ENCODE assay signal across 20 cellular contexts in the genomic region with DNA sequence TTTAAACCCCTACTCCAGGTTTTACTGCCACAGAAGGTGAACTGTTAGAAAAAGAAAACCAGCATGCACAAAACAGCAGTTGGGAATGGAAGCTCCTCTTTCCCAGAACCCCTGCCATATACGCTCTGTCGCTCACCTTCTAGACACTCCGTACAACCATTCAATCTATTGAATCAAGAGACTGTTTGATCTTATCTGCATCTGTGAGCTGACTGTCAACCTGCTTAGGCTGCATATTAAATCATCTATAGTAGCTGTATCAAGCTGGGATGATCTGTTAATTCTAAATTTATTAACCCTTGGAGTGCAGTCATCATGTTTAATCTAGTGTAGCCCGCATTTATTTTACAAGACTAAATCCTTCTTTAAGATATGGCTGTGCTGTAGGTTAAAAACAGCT. TPM values are rescaled to one million over a fixed set of nuclear protein-coding genes. Genes with fewer than 3 reads are reported as not detected.
DNase-seq lines count a peak whose midpoint lies in the region; ATAC-seq, FAIRE-seq and TF ChIP-seq lines count a peak whose summit lies in the region.
"Had no signal": no experiment of that assay in that cellular context is flagged by ENCODE, and none has a peak within 500 bp of the region (broad histone marks: within the 10 kb centered on the region; RNA-seq: fewer than 3 reads in every experiment).

No MANE protein-coding gene starts in this region.

- H3K79me2 ChIP-seq in GM23338 (replicated peaks; ENCODE audit: insufficient read depth) = no peaks in the 10 kb centered on the region

- H3K27ac Mint-ChIP-seq in GM23338 (no peak overlapping the region), mesothelial cell of epicardium (peak overlapping the region; percentile 26)

- H3K27me3 Mint-ChIP-seq in GM23338 (ENCODE audit: insufficient read depth, low read depth, poor library complexity) (peaks cover 2% of the 10 kb centered on the region), mesothelial cell of epicardium (ENCODE audit: low read depth) (no peaks in the 10 kb centered on the region)

- DNase-seq in GM12892 (ENCODE audit: insufficient read length) = no peak
- DNase-seq in GM23338 (ENCODE audit: low spot score) = no peak
- DNase-seq in SK-N-DZ (ENCODE audit: low spot score) = peak; percentile 54
- DNase-seq in mesothelial cell of epicardium (ENCODE audit: low spot score in 2 of 2, unreplicated experiment in 2 of 2) = no peak
- no peak for DNase-seq in NCI-H1105 (lab: John Stamatoyannopoulos, UW)
- no peak for DNase-seq in NCI-H510A treated with DMSO at 0.1 percent for 48 hours (lab: John Stamatoyannopoulos, UW)
- DNase-seq in dorsolateral prefrontal cortex = no peak
- DNase-seq: C1 segment of cervical spinal cord; Calu3; CD4-positive, alpha-beta memory T cell; COR-L47; DMS53; DMS79 treated with DMSO at 0.1 percent for 48 hours; GF-D8; H7; HCEC 1CT had no signal

- no peak for TF ChIP-seq CTCF in GM23338 (conservative IDR thresholded peaks at IDR 0.05; ENCODE audit: low read depth in 2 of 2)
- TF ChIP-seq CTCF in mesothelial cell of epicardium (IDR thresholded peaks at IDR 0.05; ENCODE audit: unreplicated experiment) = no peak
- TF ChIP-seq CTCF in dorsolateral prefrontal cortex (IDR thresholded peaks at IDR 0.05 in 54 of 56, conservative IDR thresholded peaks at IDR 0.05 in 2 of 56; ENCODE audit: low read depth in 1 of 56, partially characterized antibody in 56 of 56) = no peak

- H3K9me2 ChIP-seq in GM23338 (ENCODE audit: insufficient read depth) = no peaks in the 10 kb centered on the region

- intact Hi-C loops in dorsolateral prefrontal cortex (cut with DNase I) = no loop called here

- H3K27ac ChIP-seq in GM23338 (ENCODE audit: low read depth) = no peak overlapping the region
- no peak overlapping the region for H3K27ac ChIP-seq in dorsolateral prefrontal cortex

- FAIRE-seq in GM12892 (lab: Jason Lieb, UNC) = peak; percentile 5
- FAIRE-seq: GM12891, H1 had no signal

- no peaks in the 10 kb centered on the region for H3K9me3 Mint-ChIP-seq in GM23338
- no peaks in the 10 kb centered on the region for H3K9me3 Mint-ChIP-seq in mesothelial cell of epicardium
- H3K9me3 Mint-ChIP-seq: CD4-positive, alpha-beta memory T cell had no signal

- H2AFZ ChIP-seq in GM23338 = no peak overlapping the region

- H3K4me1 Mint-ChIP-seq in GM23338 (peaks cover 27% of the 10 kb centered on the region), mesothelial cell of epicardium (peaks cover 26% of the 10 kb centered on the region)

- H3K4me3 Mint-ChIP-seq in GM23338 (no peak overlapping the region), mesothelial cell of epicardium (no peak overlapping the region)

- H3K4me1 ChIP-seq in GM23338 (ENCODE audit: insufficient read depth) = peaks cover 39% of the 10 kb centered on the region

- TF ChIP-seq POLR2A in GM12892 (IDR thresholded peaks at IDR 0.05; ENCODE audit: low read depth, low read length) = no peak

- ATAC-seq in GM23338 = no peak
- no peak for ATAC-seq in HG02840 (IDR thresholded peaks at IDR 0.05; ENCODE audit: low FRiP score, unreplicated experiment)

- peaks cover 48% of the 10 kb centered on the region for H3K27me3 ChIP-seq in GM23338 (ENCODE audit: insufficient read depth)
- H3K27me3 ChIP-seq in dorsolateral prefrontal cortex = peaks cover 0 to 53% (median 15%) of the 10 kb centered on the region in 45 donors

- no peaks in the 10 kb centered on the region for H4K20me1 ChIP-seq in GM23338 (replicated peaks; ENCODE audit: insufficient read depth)

- no peaks in the 10 kb centered on the region for H3F3A ChIP-seq in GM23338 (replicated peaks; ENCODE audit: low read depth)

- no peaks in the 10 kb centered on the region for H3K36me3 ChIP-seq in GM23338 (ENCODE audit: insufficient read depth)

- H3K36me3 Mint-ChIP-seq in GM23338 (ENCODE audit: low read depth) (no peaks in the 10 kb centered on the region), mesothelial cell of epicardium (no peaks in the 10 kb centered on the region)
- H3K36me3 Mint-ChIP-seq: CD4-positive, alpha-beta memory T cell had no signal

- H3K4me3 ChIP-seq in GM23338 (no peak overlapping the region), dorsolateral prefrontal cortex (no peak overlapping the region)

- H3K4me2 ChIP-seq in GM23338 = peak overlapping the region; percentile 90; the same call in 1 of the 2 replicates

TF ChIP-seq in GM23338, 12 proteins besides CTCF, POLR2A, EP300 and RAD21 (continues in another document):
- TF ChIP-seq ZNF114 (CRISPR knock-in tag; IDR thresholded peaks at IDR 0.05) = no peak
- TF ChIP-seq POLR2AphosphoS5 (IDR thresholded peaks at IDR 0.05; ENCODE audit: low read depth) = no peak
- TF ChIP-seq, protein P1, sequence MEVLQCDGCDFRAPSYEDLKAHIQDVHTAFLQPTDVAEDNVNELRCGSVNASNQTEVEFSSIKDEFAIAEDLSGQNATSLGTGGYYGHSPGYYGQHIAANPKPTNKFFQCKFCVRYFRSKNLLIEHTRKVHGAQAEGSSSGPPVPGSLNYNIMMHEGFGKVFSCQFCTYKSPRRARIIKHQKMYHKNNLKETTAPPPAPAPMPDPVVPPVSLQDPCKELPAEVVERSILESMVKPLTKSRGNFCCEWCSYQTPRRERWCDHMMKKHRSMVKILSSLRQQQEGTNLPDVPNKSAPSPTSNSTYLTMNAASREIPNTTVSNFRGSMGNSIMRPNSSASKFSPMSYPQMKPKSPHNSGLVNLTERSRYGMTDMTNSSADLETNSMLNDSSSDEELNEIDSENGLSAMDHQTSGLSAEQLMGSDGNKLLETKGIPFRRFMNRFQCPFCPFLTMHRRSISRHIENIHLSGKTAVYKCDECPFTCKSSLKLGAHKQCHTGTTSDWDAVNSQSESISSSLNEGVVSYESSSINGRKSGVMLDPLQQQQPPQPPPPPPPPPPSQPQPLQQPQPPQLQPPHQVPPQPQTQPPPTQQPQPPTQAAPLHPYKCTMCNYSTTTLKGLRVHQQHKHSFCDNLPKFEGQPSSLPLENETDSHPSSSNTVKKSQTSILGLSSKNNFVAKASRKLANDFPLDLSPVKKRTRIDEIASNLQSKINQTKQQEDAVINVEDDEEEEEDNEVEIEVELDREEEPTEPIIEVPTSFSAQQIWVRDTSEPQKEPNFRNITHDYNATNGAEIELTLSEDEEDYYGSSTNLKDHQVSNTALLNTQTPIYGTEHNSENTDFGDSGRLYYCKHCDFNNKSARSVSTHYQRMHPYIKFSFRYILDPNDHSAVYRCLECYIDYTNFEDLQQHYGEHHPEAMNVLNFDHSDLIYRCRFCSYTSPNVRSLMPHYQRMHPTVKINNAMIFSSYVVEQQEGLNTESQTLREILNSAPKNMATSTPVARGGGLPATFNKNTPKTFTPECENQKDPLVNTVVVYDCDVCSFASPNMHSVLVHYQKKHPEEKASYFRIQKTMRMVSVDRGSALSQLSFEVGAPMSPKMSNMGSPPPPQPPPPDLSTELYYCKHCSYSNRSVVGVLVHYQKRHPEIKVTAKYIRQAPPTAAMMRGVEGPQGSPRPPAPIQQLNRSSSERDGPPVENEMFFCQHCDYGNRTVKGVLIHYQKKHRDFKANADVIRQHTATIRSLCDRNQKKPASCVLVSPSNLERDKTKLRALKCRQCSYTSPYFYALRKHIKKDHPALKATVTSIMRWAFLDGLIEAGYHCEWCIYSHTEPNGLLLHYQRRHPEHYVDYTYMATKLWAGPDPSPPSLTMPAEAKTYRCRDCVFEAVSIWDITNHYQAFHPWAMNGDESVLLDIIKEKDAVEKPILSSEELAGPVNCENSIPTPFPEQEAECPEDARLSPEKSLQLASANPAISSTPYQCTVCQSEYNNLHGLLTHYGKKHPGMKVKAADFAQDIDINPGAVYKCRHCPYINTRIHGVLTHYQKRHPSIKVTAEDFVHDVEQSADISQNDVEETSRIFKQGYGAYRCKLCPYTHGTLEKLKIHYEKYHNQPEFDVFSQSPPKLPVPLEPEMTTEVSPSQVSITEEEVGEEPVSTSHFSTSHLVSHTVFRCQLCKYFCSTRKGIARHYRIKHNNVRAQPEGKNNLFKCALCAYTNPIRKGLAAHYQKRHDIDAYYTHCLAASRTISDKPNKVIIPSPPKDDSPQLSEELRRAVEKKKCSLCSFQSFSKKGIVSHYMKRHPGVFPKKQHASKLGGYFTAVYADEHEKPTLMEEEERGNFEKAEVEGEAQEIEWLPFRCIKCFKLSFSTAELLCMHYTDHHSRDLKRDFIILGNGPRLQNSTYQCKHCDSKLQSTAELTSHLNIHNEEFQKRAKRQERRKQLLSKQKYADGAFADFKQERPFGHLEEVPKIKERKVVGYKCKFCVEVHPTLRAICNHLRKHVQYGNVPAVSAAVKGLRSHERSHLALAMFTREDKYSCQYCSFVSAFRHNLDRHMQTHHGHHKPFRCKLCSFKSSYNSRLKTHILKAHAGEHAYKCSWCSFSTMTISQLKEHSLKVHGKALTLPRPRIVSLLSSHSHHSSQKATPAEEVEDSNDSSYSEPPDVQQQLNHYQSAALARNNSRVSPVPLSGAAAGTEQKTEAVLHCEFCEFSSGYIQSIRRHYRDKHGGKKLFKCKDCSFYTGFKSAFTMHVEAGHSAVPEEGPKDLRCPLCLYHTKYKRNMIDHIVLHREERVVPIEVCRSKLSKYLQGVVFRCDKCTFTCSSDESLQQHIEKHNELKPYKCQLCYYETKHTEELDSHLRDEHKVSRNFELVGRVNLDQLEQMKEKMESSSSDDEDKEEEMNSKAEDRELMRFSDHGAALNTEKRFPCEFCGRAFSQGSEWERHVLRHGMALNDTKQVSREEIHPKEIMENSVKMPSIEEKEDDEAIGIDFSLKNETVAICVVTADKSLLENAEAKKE (CRISPR knock-in tag; IDR thresholded peaks at IDR 0.05) = no peak
- no peak for TF ChIP-seq ZNF331 (CRISPR knock-in tag; IDR thresholded peaks at IDR 0.05; ENCODE audit: low read depth)
- TF ChIP-seq NANOG (IDR thresholded peaks at IDR 0.05; ENCODE audit: borderline replicate concordance) = no peak
- TF ChIP-seq CREB1 (CRISPR knock-in tag; IDR thresholded peaks at IDR 0.05; ENCODE audit: low read depth) = no peak

RNA-seq across cellular contexts. Expression of gene BCL11A, which starts 13.6 kb away (rescaled TPM):
- polyA plus RNA-seq in GM12892 (2012; ENCODE audit: missing spikeins) = 7.2 TPM
- total RNA-seq in GM23338 (2014; rRNA removed; shearing (Covaris generic)) = 49.2 and 57.5 TPM in 2 replicates
- polyA plus RNA-seq in GM23338 (2016; fragmentation: Nextera tagmentation; extraction: Ambion mirVana) = 72.5 and 77.6 TPM in 2 replicates
- 12.0 and 17.2 TPM in 2 replicates for polyA plus RNA-seq in SK-N-DZ (2014; cell fraction: cytosol; rRNA removed)
- polyA plus RNA-seq in SK-N-DZ (2014; cell fraction: nucleus; rRNA removed) = 20.7 and 24.1 TPM in 2 replicates
- total RNA-seq in mesothelial cell of epicardium (139 to 142 TPM (median 141 TPM) in 3 replicates), dorsolateral prefrontal cortex (100 to 1,000 TPM in 76 of 120 experiments, 10 to 100 TPM in 44; 33.4 to 157 (median 108) TPM)
- total RNA-seq: A172 had no signal
